18 cellular contexts compared by ENCODE assay signal in the genomic region with DNA sequence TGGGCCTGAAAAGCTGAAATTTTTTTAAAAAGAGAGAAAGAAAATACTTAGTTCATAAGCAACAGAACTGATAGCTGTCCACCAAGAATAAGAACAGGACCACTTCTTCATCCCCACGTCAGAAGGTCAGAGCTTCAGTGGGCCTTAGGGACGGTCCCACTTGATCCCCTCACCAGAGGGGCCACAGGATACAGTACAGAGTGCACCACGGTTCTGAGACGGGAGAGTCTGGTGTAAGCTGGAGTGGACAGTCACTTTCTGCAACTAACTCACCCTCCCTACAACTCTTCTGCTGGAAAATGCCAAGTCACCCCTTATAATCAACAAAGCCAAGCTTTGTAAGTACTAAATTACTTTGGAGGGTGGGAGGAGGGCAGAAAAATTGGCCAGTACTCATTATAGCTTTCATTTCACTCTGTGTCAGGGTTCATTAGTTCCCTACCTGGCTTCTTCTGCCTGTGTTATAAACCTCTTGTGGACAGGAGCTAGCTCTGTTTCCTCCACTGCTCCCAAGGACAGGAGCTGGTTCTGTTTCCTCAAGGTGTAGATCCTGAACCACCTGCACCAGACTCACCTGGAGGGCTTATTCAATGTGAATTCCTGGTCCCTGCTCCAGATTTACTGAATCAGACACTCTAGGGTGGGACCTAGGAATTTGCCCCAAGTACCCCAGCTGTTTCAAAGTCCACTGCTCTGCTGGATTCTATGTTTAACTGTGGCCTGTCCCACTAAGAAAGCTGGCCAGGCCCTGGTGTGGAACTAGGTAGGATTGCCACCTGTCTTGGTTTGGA. TPM values are rescaled to one million over a fixed set of nuclear protein-coding genes. Genes with fewer than 3 reads are reported as not detected.
DNase-seq lines count a peak whose midpoint lies in the region; ATAC-seq and TF ChIP-seq lines count a peak whose summit lies in the region.
"Had no signal": no experiment of that assay in that cellular context is flagged by ENCODE, and none has a peak within 500 bp of the region (broad histone marks: within the 10 kb centered on the region; RNA-seq: fewer than 3 reads in every experiment).

No MANE protein-coding gene starts in this region.

- no peak overlapping the region for H2AFZ ChIP-seq in KMS-11 (ENCODE audit: low read depth)

- POLR2A ChIA-PET in naive thymus-derived CD8-positive, alpha-beta T cell (lab: Charles Lee): interaction anchor here (0.5 kb wide), 1 partner anchor 415 kb away, joined by 3 read pairs; no protein-coding TSS in a partner anchor

- H3K4me3 ChIP-seq in KMS-11 (IDR thresholded peaks at IDR 0.05; ENCODE audit: insufficient read depth, low read depth, low read length): no peak overlapping the region
- H3K4me3 ChIP-seq: dorsolateral prefrontal cortex, right atrium auricular region had no signal

- H3K4me2 ChIP-seq in KMS-11: peak overlapping the region; percentile 72

- H3K9ac ChIP-seq in KMS-11: peak overlapping the region; percentile 14; the same call in 1 of the 2 replicates

- peaks cover 0 to 8% of the 10 kb centered on the region in 2 donors for H3K4me1 Mint-ChIP-seq in stimulated activated naive B cell treated with anti-CD40 and anti-IgM and Interleukin-4, amounts not matched to agents 10 μg/mL and 1 μg/mL and 100 μg/mL, for 72 hours
- H3K4me1 Mint-ChIP-seq in naive thymus-derived CD8-positive, alpha-beta T cell: peaks cover 0 to 15% (median 1%) of the 10 kb centered on the region in 4 donors

- H3K4me3 Mint-ChIP-seq in stimulated activated naive B cell treated with anti-CD40 and anti-IgM and Interleukin-4, amounts not matched to agents 10 μg/mL and 1 μg/mL and 100 μg/mL, for 72 hours: no peak overlapping the region
- no peak overlapping the region for H3K4me3 Mint-ChIP-seq in naive thymus-derived CD8-positive, alpha-beta T cell
- H3K4me3 Mint-ChIP-seq: activated CD4-positive, alpha-beta T cell treated with anti-CD3 and anti-CD28 coated beads, Interleukin-2, amount 10 ng/mL, durations not matched to agents 24 days and 14 days; activated T-cell treated with anti-CD3 and anti-CD28 coated beads, Interleukin-2, amount 50 U/mL, for 72 hours; immature natural killer cell; T-helper 17 cell had no signal

- H3K9me3 Mint-ChIP-seq in stimulated activated naive B cell treated with anti-CD40 and anti-IgM and Interleukin-4, amounts not matched to agents 10 μg/mL and 1 μg/mL and 100 μg/mL, for 72 hours: no peaks in the 10 kb centered on the region
- no peaks in the 10 kb centered on the region for H3K9me3 Mint-ChIP-seq in naive thymus-derived CD8-positive, alpha-beta T cell
- H3K9me3 Mint-ChIP-seq: activated CD4-positive, alpha-beta T cell treated with anti-CD3 and anti-CD28 coated beads, Interleukin-2, amount 10 ng/mL, durations not matched to agents 24 days and 14 days; activated T-cell treated with anti-CD3 and anti-CD28 coated beads, Interleukin-2, amount 50 U/mL, for 72 hours; immature natural killer cell had no signal

- H3K27me3 Mint-ChIP-seq in stimulated activated naive B cell treated with anti-CD40 and anti-IgM and Interleukin-4, amounts not matched to agents 10 μg/mL and 1 μg/mL and 100 μg/mL, for 72 hours: peaks cover 3 to 4% of the 10 kb centered on the region in 2 donors
- no peaks in the 10 kb centered on the region for H3K27me3 Mint-ChIP-seq in naive thymus-derived CD8-positive, alpha-beta T cell
- H3K27me3 Mint-ChIP-seq: T-helper 17 cell had no signal

- peaks cover 88% of the 10 kb centered on the region for H3K4me1 ChIP-seq in KMS-11 (ENCODE audit: low read depth, poor library complexity, severe bottlenecking)

- H3K27ac ChIP-seq in KMS-11: peak overlapping the region; percentile 85
- H3K27ac ChIP-seq: dorsolateral prefrontal cortex, right atrium auricular region had no signal

- no peak for TF ChIP-seq CTCF in KMS-11 (conservative IDR thresholded peaks at IDR 0.05; ENCODE audit: low read depth, low read length)

- no peaks in the 10 kb centered on the region for H3K36me3 Mint-ChIP-seq in stimulated activated naive B cell treated with anti-CD40 and anti-IgM and Interleukin-4, amounts not matched to agents 10 μg/mL and 1 μg/mL and 100 μg/mL, for 72 hours
- H3K36me3 Mint-ChIP-seq in naive thymus-derived CD8-positive, alpha-beta T cell: no peaks in the 10 kb centered on the region
- H3K36me3 Mint-ChIP-seq: immature natural killer cell had no signal

- peak overlapping the region; percentile 14 for H3K27ac Mint-ChIP-seq in stimulated activated naive B cell treated with anti-CD40 and anti-IgM and Interleukin-4, amounts not matched to agents 10 μg/mL and 1 μg/mL and 100 μg/mL, for 72 hours
- H3K27ac Mint-ChIP-seq in naive thymus-derived CD8-positive, alpha-beta T cell: peak overlapping the region in 1 of 10 donors; percentile 15
- H3K27ac Mint-ChIP-seq: activated CD4-positive, alpha-beta T cell treated with anti-CD3 and anti-CD28 coated beads, Interleukin-2, amount 10 ng/mL, durations not matched to agents 24 days and 14 days; activated T-cell treated with anti-CD3 and anti-CD28 coated beads, Interleukin-2, amount 50 U/mL, for 72 hours; immature natural killer cell; T-helper 17 cell had no signal

- no peaks in the 10 kb centered on the region for H4K20me1 ChIP-seq in KMS-11 (ENCODE audit: insufficient read depth)

- peak; percentile 35 for DNase-seq in SW480 (ENCODE audit: low spot score)
- DNase-seq in left lobe of liver (ENCODE audit: low spot score): no peak
- no peak for DNase-seq in stimulated activated naive B cell treated with anti-CD40 and anti-IgM and Interleukin-4, amounts not matched to agents 10 μg/mL and 1 μg/mL and 100 μg/mL, for 72 hours
- no peak for DNase-seq in DMS79 (lab: John Stamatoyannopoulos, UW)
- no peak for DNase-seq in naive thymus-derived CD8-positive, alpha-beta T cell
- DNase-seq in HuH-7.5 (ENCODE audit: low spot score): no peak
- DNase-seq: activated CD4-positive, alpha-beta T cell treated with anti-CD3 and anti-CD28 coated beads, Interleukin-2, amount 10 ng/mL, durations not matched to agents 24 days and 14 days; activated T-cell treated with anti-CD3 and anti-CD28 coated beads, Interleukin-2, amount 50 U/mL, for 72 hours; dorsolateral prefrontal cortex; immature natural killer cell; NCI-H1105; NCI-H2227 treated with DMSO at 0.1 percent for 48 hours; stimulated activated CD4-positive, alpha-beta T cell treated with anti-CD3 and anti-CD28 coated beads, Interleukin-4, amount 100 ng/mL, for 1 hour; T-helper 17 cell had no signal

- peak; percentile 31 for ATAC-seq in left lobe of liver
- ATAC-seq in stimulated activated naive B cell treated with anti-CD40 and anti-IgM and Interleukin-4, amounts not matched to agents 10 μg/mL and 1 μg/mL and 100 μg/mL, for 72 hours (replicated peaks): no peak
- ATAC-seq in naive thymus-derived CD8-positive, alpha-beta T cell: no peak
- ATAC-seq: activated T-cell treated with anti-CD3 and anti-CD28 coated beads, Interleukin-2, amount 50 U/mL, for 72 hours; T-helper 17 cell had no signal

- H3K36me3 ChIP-seq in KMS-11 (ENCODE audit: insufficient read depth): no peaks in the 10 kb centered on the region
- H3K36me3 ChIP-seq: right atrium auricular region had no signal

- no peaks in the 10 kb centered on the region for H3K79me2 ChIP-seq in KMS-11 (ENCODE audit: insufficient read depth, low read depth)

- H3K27me3 ChIP-seq in KMS-11 (ENCODE audit: insufficient read depth, low read depth): no peaks in the 10 kb centered on the region
- H3K27me3 ChIP-seq: right atrium auricular region had no signal

RNA-seq across cellular contexts. Expression of a gene that starts 39.6 kb away (rescaled TPM):
- total RNA-seq in left lobe of liver: 2.0 TPM
- total RNA-seq in naive thymus-derived CD8-positive, alpha-beta T cell: not detected
- not detected for polyA plus RNA-seq in naive thymus-derived CD8-positive, alpha-beta T cell
- total RNA-seq: activated CD4-positive, alpha-beta T cell treated with anti-CD3 and anti-CD28 coated beads, Interleukin-2, amount 10 ng/mL, durations not matched to agents 24 days and 14 days; activated T-cell treated with anti-CD3 and anti-CD28 coated beads, Interleukin-2, amount 50 U/mL, for 72 hours; HT1080; myocyte; right atrium auricular region; T-helper 17 cell had no signal
- polyA plus RNA-seq: immature natural killer cell had no signal
